ENCODE assay signal across 8 cellular contexts in the genomic region with DNA sequence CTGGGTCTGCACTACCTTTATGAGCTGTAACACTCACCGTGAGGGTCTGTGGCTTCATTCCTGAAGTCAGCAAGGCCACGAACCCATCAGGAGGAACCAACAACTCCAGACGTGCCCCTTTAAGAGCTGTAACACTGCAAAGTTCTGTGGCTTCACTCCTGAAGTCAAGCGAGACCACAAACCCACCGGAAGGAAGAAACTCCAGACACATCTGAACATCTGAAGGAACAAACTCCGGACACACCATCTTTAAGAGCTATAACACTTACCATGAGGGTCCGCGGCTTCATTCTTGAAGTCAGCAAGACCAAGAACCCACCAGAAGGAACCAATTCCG. TPM values are rescaled to one million over a fixed set of nuclear protein-coding genes. Genes with fewer than 3 reads are reported as not detected.
DNase-seq lines count a peak whose midpoint lies in the region; ATAC-seq and TF ChIP-seq lines count a peak whose summit lies in the region.
"Not testable (repeated sequence)": the region's sequence is repeated elsewhere in the genome, so short reads cannot be mapped to it uniquely, and the experiment has no call there.

No MANE protein-coding gene starts in this region.

- H3K27ac ChIP-seq in CD4-positive, CD25-positive, alpha-beta regulatory T cell (ENCODE audit: insufficient read depth, low read length, poor library complexity, severe bottlenecking); spleen: not testable (repeated sequence)
- peak overlapping the region; percentile 59 for H3K27ac ChIP-seq in HL-60 (replicated peaks)

- DNase-seq in CD4-positive, CD25-positive, alpha-beta regulatory T cell; T-helper 17 cell; activated CD4-positive, alpha-beta memory T cell treated with anti-CD3 and anti-CD28 coated beads for 36 hours; activated naive CD4-positive, alpha-beta T cell treated with anti-CD3 and anti-CD28 coated beads for 36 hours; effector memory CD8-positive, alpha-beta T cell: not testable (repeated sequence)
- DNase-seq in HL-60 (ENCODE audit: low read depth in 1 of 2, low spot score in 1 of 2): peak in 1 of 2 experiments; percentile 80
- DNase-seq in MV-4-11 (lab: John Stamatoyannopoulos, UW): peak; percentile 79
- peak; percentile 18 for DNase-seq in spleen

- H3K27ac Mint-ChIP-seq in CD4-positive, CD25-positive, alpha-beta regulatory T cell: peak overlapping the region; percentile 59 to 74 (median 63)
- peak overlapping the region; percentile 21 for H3K27ac Mint-ChIP-seq in T-helper 17 cell
- not testable (repeated sequence) for H3K27ac Mint-ChIP-seq in activated CD4-positive, alpha-beta memory T cell treated with anti-CD3 and anti-CD28 coated beads for 36 hours; activated naive CD4-positive, alpha-beta T cell treated with anti-CD3 and anti-CD28 coated beads for 36 hours
- peak overlapping the region in 1 of 2 donors; percentile 80 for H3K27ac Mint-ChIP-seq in effector memory CD8-positive, alpha-beta T cell

- H3K27me3 Mint-ChIP-seq in CD4-positive, CD25-positive, alpha-beta regulatory T cell; T-helper 17 cell; activated CD4-positive, alpha-beta memory T cell treated with anti-CD3 and anti-CD28 coated beads for 36 hours; activated naive CD4-positive, alpha-beta T cell treated with anti-CD3 and anti-CD28 coated beads for 36 hours (ENCODE audit: low read depth); effector memory CD8-positive, alpha-beta T cell: not testable (repeated sequence)

- H3K9me3 ChIP-seq in CD4-positive, CD25-positive, alpha-beta regulatory T cell (ENCODE audit: control insufficient read depth in 2 of 2, low read length in 2 of 2); T-helper 17 cell (ENCODE audit: control insufficient read depth, low read length, poor library complexity, severe bottlenecking); spleen: not testable (repeated sequence)

- H3K4me1 Mint-ChIP-seq in CD4-positive, CD25-positive, alpha-beta regulatory T cell: peaks cover 5 to 14% (median 8%) of the 10 kb centered on the region in 4 donors
- peaks cover 11% of the 10 kb centered on the region for H3K4me1 Mint-ChIP-seq in T-helper 17 cell
- H3K4me1 Mint-ChIP-seq in activated CD4-positive, alpha-beta memory T cell treated with anti-CD3 and anti-CD28 coated beads for 36 hours (ENCODE audit: low read depth): peaks cover 12% of the 10 kb centered on the region
- peaks cover 14% of the 10 kb centered on the region for H3K4me1 Mint-ChIP-seq in activated naive CD4-positive, alpha-beta T cell treated with anti-CD3 and anti-CD28 coated beads for 36 hours (ENCODE audit: low read depth)
- not testable (repeated sequence) for H3K4me1 Mint-ChIP-seq in effector memory CD8-positive, alpha-beta T cell (ENCODE audit: low read depth in 2 of 2)

- peaks cover 21% of the 10 kb centered on the region for H3K36me3 ChIP-seq in CD4-positive, CD25-positive, alpha-beta regulatory T cell (ENCODE audit: control insufficient read depth, insufficient read depth, low read length)
- H3K36me3 ChIP-seq in spleen: peaks cover 0 to 32% (median 27%) of the 10 kb centered on the region in 6 donors

- not testable (repeated sequence) for H3K9me3 Mint-ChIP-seq in CD4-positive, CD25-positive, alpha-beta regulatory T cell; activated CD4-positive, alpha-beta memory T cell treated with anti-CD3 and anti-CD28 coated beads for 36 hours; activated naive CD4-positive, alpha-beta T cell treated with anti-CD3 and anti-CD28 coated beads for 36 hours; effector memory CD8-positive, alpha-beta T cell

- TF ChIP-seq CTCF in HL-60 (IDR thresholded peaks at IDR 0.05; ENCODE audit: insufficient read depth, low read length); spleen (IDR thresholded peaks at IDR 0.05 in 8 of 11, conservative IDR thresholded peaks at IDR 0.05 in 3 of 11): not testable (repeated sequence)

- not testable (repeated sequence) for H3K27me3 ChIP-seq in CD4-positive, CD25-positive, alpha-beta regulatory T cell (ENCODE audit: control insufficient read depth, insufficient read depth, low read length); HL-60 (ENCODE audit: insufficient read depth, poor library complexity, severe bottlenecking); spleen (replicated peaks in 1 of 7)

- ATAC-seq in CD4-positive, CD25-positive, alpha-beta regulatory T cell (ENCODE audit: low read depth in 2 of 2); T-helper 17 cell; effector memory CD8-positive, alpha-beta T cell (replicated peaks): not testable (repeated sequence)

- not testable (repeated sequence) for H3K4me3 ChIP-seq in CD4-positive, CD25-positive, alpha-beta regulatory T cell (ENCODE audit: low read depth, low read length); HL-60 (replicated peaks; ENCODE audit: insufficient read depth, low read length); spleen

- H3K4me1 ChIP-seq in CD4-positive, CD25-positive, alpha-beta regulatory T cell (ENCODE audit: control insufficient read depth, insufficient read depth, low read length, poor library complexity, severe bottlenecking): not testable (repeated sequence)
- H3K4me1 ChIP-seq in spleen: peaks cover 0 to 26% (median 0%) of the 10 kb centered on the region in 6 donors

- CTCF ChIA-PET in activated CD4-positive, alpha-beta memory T cell treated with anti-CD3 and anti-CD28 coated beads for 36 hours (lab: Charles Lee): interaction anchor here (1.1 to 2.6 kb wide), 2 partner anchors 12 to 64 kb away, joined by 4 to 15 read pairs; no protein-coding TSS in a partner anchor
- CTCF ChIA-PET in activated naive CD4-positive, alpha-beta T cell treated with anti-CD3 and anti-CD28 coated beads for 36 hours (lab: Charles Lee): interaction anchor here (1.3 to 5.1 kb wide), 4 partner anchors 13 to 89 kb away, joined by 4 to 21 read pairs (median 6); a partner anchor contains a TSS

- POLR2A ChIA-PET in activated CD4-positive, alpha-beta memory T cell treated with anti-CD3 and anti-CD28 coated beads for 36 hours (lab: Charles Lee): interaction anchor here (3.5 kb wide), 1 partner anchor 13 kb away, joined by 11 read pairs; a partner anchor contains a TSS

- not testable (repeated sequence) for TF ChIP-seq POLR2A in spleen (IDR thresholded peaks at IDR 0.05)

- intact Hi-C loops in activated CD4-positive, alpha-beta memory T cell treated with anti-CD3 and anti-CD28 coated beads for 36 hours (cut with micrococcal nuclease); activated naive CD4-positive, alpha-beta T cell treated with anti-CD3 and anti-CD28 coated beads for 36 hours (cut with micrococcal nuclease); spleen (cut with DNase I; ENCODE audit: low total_unique reads): not testable (repeated sequence)

- 30 to 68% (median 44%) methylated on average over 9 of the region's 9 CpGs for WGBS in spleen, 5 donors

- peak overlapping the region in 1 of 4 donors; percentile 72 for H3K4me3 Mint-ChIP-seq in CD4-positive, CD25-positive, alpha-beta regulatory T cell
- peak overlapping the region; percentile 64 for H3K4me3 Mint-ChIP-seq in T-helper 17 cell
- peak overlapping the region; percentile 20 for H3K4me3 Mint-ChIP-seq in activated CD4-positive, alpha-beta memory T cell treated with anti-CD3 and anti-CD28 coated beads for 36 hours
- H3K4me3 Mint-ChIP-seq in activated naive CD4-positive, alpha-beta T cell treated with anti-CD3 and anti-CD28 coated beads for 36 hours: peak overlapping the region; percentile 44
- peak overlapping the region; percentile 15 to 59 for H3K4me3 Mint-ChIP-seq in effector memory CD8-positive, alpha-beta T cell

- peaks cover 15% of the 10 kb centered on the region for H3K36me3 Mint-ChIP-seq in CD4-positive, CD25-positive, alpha-beta regulatory T cell
- not testable (repeated sequence) for H3K36me3 Mint-ChIP-seq in T-helper 17 cell (ENCODE audit: low read depth); effector memory CD8-positive, alpha-beta T cell (ENCODE audit: insufficient read depth)
- peaks cover 21% of the 10 kb centered on the region for H3K36me3 Mint-ChIP-seq in activated CD4-positive, alpha-beta memory T cell treated with anti-CD3 and anti-CD28 coated beads for 36 hours
- H3K36me3 Mint-ChIP-seq in activated naive CD4-positive, alpha-beta T cell treated with anti-CD3 and anti-CD28 coated beads for 36 hours (ENCODE audit: low read depth): peaks cover 29% of the 10 kb centered on the region

RNA-seq across cellular contexts. Expression of a gene that starts 12.9 kb away (rescaled TPM):
- 25.7 TPM for total RNA-seq in CD4-positive, CD25-positive, alpha-beta regulatory T cell
- 10 to 100 TPM; 64.0 to 95.8 (median 74.6) TPM for polyA plus RNA-seq in CD4-positive, CD25-positive, alpha-beta regulatory T cell
- total RNA-seq in T-helper 17 cell (10 to 100 TPM; 13.7 to 19.1 TPM), spleen (10 to 100 TPM; 16.5 to 60.7 (median 20.5) TPM)
- 10 to 100 TPM; 57.7 TPM for total RNA-seq in activated CD4-positive, alpha-beta memory T cell treated with anti-CD3 and anti-CD28 coated beads for 36 hours
- total RNA-seq in activated naive CD4-positive, alpha-beta T cell treated with anti-CD3 and anti-CD28 coated beads for 36 hours: 10 to 100 TPM; 60.6 to 64.5 TPM
- 10 to 100 TPM; 33.1 to 43.3 (median 41.6) TPM for polyA plus RNA-seq in spleen

RNA-seq across cellular contexts. Expression of a gene that starts 21.4 kb away (rescaled TPM):
- 139 TPM for total RNA-seq in CD4-positive, CD25-positive, alpha-beta regulatory T cell
- polyA plus RNA-seq in CD4-positive, CD25-positive, alpha-beta regulatory T cell: 100 to 1,000 TPM; 410 to 536 (median 467) TPM
- total RNA-seq in T-helper 17 cell: 100 to 1,000 TPM; 123 to 145 TPM
- 100 to 1,000 TPM; 249 to 261 TPM for total RNA-seq in activated CD4-positive, alpha-beta memory T cell treated with anti-CD3 and anti-CD28 coated beads for 36 hours
- total RNA-seq in activated naive CD4-positive, alpha-beta T cell treated with anti-CD3 and anti-CD28 coated beads for 36 hours: 100 to 1,000 TPM; 227 to 249 TPM
- total RNA-seq in spleen: 100 to 1,000 TPM; 124 to 164 (median 137) TPM
- polyA plus RNA-seq in spleen: 100 to 1,000 TPM; 257 to 312 (median 270) TPM

RNA-seq across cellular contexts. Expression of a gene that starts 21.7 kb away (rescaled TPM):
- 23.4 TPM for total RNA-seq in CD4-positive, CD25-positive, alpha-beta regulatory T cell
- polyA plus RNA-seq in CD4-positive, CD25-positive, alpha-beta regulatory T cell: 1 to 10 TPM; 5.8 to 10.0 (median 8.1) TPM
- 10 to 100 TPM; 20.4 to 27.7 TPM for total RNA-seq in T-helper 17 cell
- 10 to 100 TPM; 20.6 to 23.3 TPM for total RNA-seq in activated CD4-positive, alpha-beta memory T cell treated with anti-CD3 and anti-CD28 coated beads for 36 hours
- 10 to 100 TPM; 18.7 to 20.8 TPM for total RNA-seq in activated naive CD4-positive, alpha-beta T cell treated with anti-CD3 and anti-CD28 coated beads for 36 hours
- 10 to 100 TPM; 23.0 to 28.4 (median 25.5) TPM for total RNA-seq in spleen
- polyA plus RNA-seq in spleen: 10 to 100 TPM; 11.0 to 27.2 (median 11.9) TPM

RNA-seq across cellular contexts. Expression of a gene that starts 37.9 kb away (rescaled TPM):
- not detected for total RNA-seq in CD4-positive, CD25-positive, alpha-beta regulatory T cell
- under 1 TPM in 2 of 4 donors, not detected in 2; 0.05 to 0.09 TPM for polyA plus RNA-seq in CD4-positive, CD25-positive, alpha-beta regulatory T cell
- total RNA-seq in T-helper 17 cell (under 1 TPM in 1 of 2 donors, not detected in 1; 0.86 TPM), spleen (1 to 10 TPM; 1.5 to 6.0 (median 3.0) TPM)
- 1 to 10 TPM; 1.1 to 1.3 TPM for total RNA-seq in activated CD4-positive, alpha-beta memory T cell treated with anti-CD3 and anti-CD28 coated beads for 36 hours
- total RNA-seq in activated naive CD4-positive, alpha-beta T cell treated with anti-CD3 and anti-CD28 coated beads for 36 hours: under 1 TPM; 0.49 to 0.93 TPM
- polyA plus RNA-seq in spleen: 1 to 10 TPM in 1 of 3 donors, under 1 TPM in 2; 0.48 to 1.5 (median 0.85) TPM

RNA-seq across cellular contexts. Expression of a gene that starts 52.8 kb away (rescaled TPM):
- 5.6 TPM for total RNA-seq in CD4-positive, CD25-positive, alpha-beta regulatory T cell
- polyA plus RNA-seq in CD4-positive, CD25-positive, alpha-beta regulatory T cell: 1 to 10 TPM; 1.4 to 2.7 (median 2.4) TPM
- 10 to 100 TPM; 10.6 to 14.9 TPM for total RNA-seq in T-helper 17 cell
- 1 to 10 TPM; 2.3 to 2.6 TPM for total RNA-seq in activated CD4-positive, alpha-beta memory T cell treated with anti-CD3 and anti-CD28 coated beads for 36 hours
- total RNA-seq in activated naive CD4-positive, alpha-beta T cell treated with anti-CD3 and anti-CD28 coated beads for 36 hours: 1 to 10 TPM in 1 of 2 experiments, under 1 TPM in 1; 0.91 to 1.6 TPM
- total RNA-seq in spleen: 10 to 100 TPM; 11.9 to 39.4 (median 26.5) TPM
- 10 to 100 TPM in 2 of 3 donors, 1 to 10 TPM in 1; 5.2 to 23.8 (median 17.2) TPM for polyA plus RNA-seq in spleen
